Comparison of ENCODE assay signal across 1 cellular context in genomic region chr7:12690041-12690878, GRCh38.
TF ChIP-seq lines count a peak whose summit lies in the region.

No MANE protein-coding gene starts in this region.

TF ChIP-seq in IMR-90, 13 proteins besides CTCF, POLR2A, EP300 and RAD21 (continued from another document):
- TF ChIP-seq MXI1 (IDR thresholded peaks at IDR 0.05; ENCODE audit: borderline replicate concordance, low read depth, low read length), result no peak
- TF ChIP-seq NFE2L2 (IDR thresholded peaks at IDR 0.05; ENCODE audit: low read depth, low read length), result no peak
- TF ChIP-seq CHD1 (IDR thresholded peaks at IDR 0.05; ENCODE audit: low read depth, low read length), result no peak
- no peak for TF ChIP-seq ELK1 (IDR thresholded peaks at IDR 0.05; ENCODE audit: borderline replicate concordance, low read depth, low read length)
